Comparison of ENCODE assay signal across 9 cellular contexts in genomic region chr4:73021634-73022033, GRCh38. TPM values are rescaled to one million over a fixed set of nuclear protein-coding genes. Genes with fewer than 3 reads are reported as not detected.
A peak's percentile ranks its signal among the peaks of the same experiment; 100 is the strongest.
DNase-seq lines count a peak whose midpoint lies in the region; ATAC-seq, FAIRE-seq and TF ChIP-seq lines count a peak whose summit lies in the region.
"Had no signal": no experiment of that assay in that cellular context is flagged by ENCODE, and none has a peak within 500 bp of the region (broad histone marks: within the 10 kb centered on the region; RNA-seq: fewer than 3 reads in every experiment).

No MANE protein-coding gene starts in this region.

- no peaks in the 10 kb centered on the region for H3K4me1 Mint-ChIP-seq in HFFc6 (ENCODE audit: low read depth)

- H3K27ac Mint-ChIP-seq in HFFc6: no peak overlapping the region
- H3K27ac Mint-ChIP-seq: CD4-positive, CD25-positive, alpha-beta regulatory T cell had no signal

- ATAC-seq in esophagus mucosa: peak; percentile 63

- peak; percentile 8 to 31 for DNase-seq in NCI-H446 (lab: John Stamatoyannopoulos, UW)
- DNase-seq in NCI-H446 treated with DMSO at 0.1 percent for 48 hours (lab: John Stamatoyannopoulos, UW): no peak
- DNase-seq in HFFc6: peak; percentile 64
- DNase-seq in NOMO-1 treated with DMSO at 0.1 percent for 48 hours (lab: John Stamatoyannopoulos, UW; ENCODE audit: unreplicated experiment): peak; percentile 49
- DNase-seq in urothelium cell line (ENCODE audit: low spot score): peak; percentile 68
- DNase-seq in NCI-H1436 (lab: John Stamatoyannopoulos, UW): no peak
- DNase-seq in DMS114 treated with DMSO at 0.1 percent for 48 hours (lab: John Stamatoyannopoulos, UW; ENCODE audit: unreplicated experiment): no peak

- H3K4me3 Mint-ChIP-seq in HFFc6: no peak overlapping the region
- H3K4me3 Mint-ChIP-seq: CD4-positive, CD25-positive, alpha-beta regulatory T cell had no signal

- no peaks in the 10 kb centered on the region for H3K9me3 Mint-ChIP-seq in HFFc6

- peak; percentile 75 for TF ChIP-seq CTCF in HFFc6 (IDR thresholded peaks at IDR 0.05)

- H3K36me3 Mint-ChIP-seq in HFFc6 (ENCODE audit: low read depth): no peaks in the 10 kb centered on the region
- H3K36me3 Mint-ChIP-seq: CD4-positive, CD25-positive, alpha-beta regulatory T cell had no signal

- FAIRE-seq in urothelium cell line (lab: Jason Lieb, UNC): no peak

- peaks cover 11% of the 10 kb centered on the region for H3K27me3 Mint-ChIP-seq in HFFc6 (ENCODE audit: insufficient read depth)

RNA-seq across cellular contexts. Expression of gene COX18, which starts 47.9 kb away (rescaled TPM):
- total RNA-seq in HFFc6 (2021; fragmentation: NEBNext Ultra II Directional; extraction: Animal tissue kit (Norgen Biotek cat#: 25700)): 10 to 100 TPM; 13.3 to 17.5 (median 14.8) TPM
- total RNA-seq in esophagus mucosa: 11.0 TPM

Comparison
In these comparisons a context has a peak if more than half of its experiments do, and no peak if none do; other contexts are left out.
1. DNase-seq: peak in NCI-H446 (2 of 2), HFFc6 (single experiment), NOMO-1 treated with DMSO at 0.1 percent for 48 hours (single experiment) and urothelium cell line (single experiment); none in NCI-H446 treated with DMSO at 0.1 percent for 48 hours (single experiment), NCI-H1436 (single experiment) and DMS114 treated with DMSO at 0.1 percent for 48 hours (single experiment).